Comparison of ENCODE assay signal across 19 cellular contexts in genomic region chr4:62490635-62491034, GRCh38.
DNase-seq lines count a peak whose midpoint lies in the region; ATAC-seq, FAIRE-seq and TF ChIP-seq lines count a peak whose summit lies in the region.
"Had no signal": no experiment of that assay in that cellular context is flagged by ENCODE, and none has a peak within 500 bp of the region (broad histone marks: within the 10 kb centered on the region; RNA-seq: fewer than 3 reads in every experiment).

No MANE protein-coding gene starts in this region.

- in situ Hi-C loops in GM12878 (cut with MboI): no loop called here

- TF ChIP-seq POLR2A in GM12878 (IDR thresholded peaks at IDR 0.05; ENCODE audit: low read depth, low read length): no peak

- TF ChIP-seq CTCF in GM12878 (IDR thresholded peaks at IDR 0.05 in 2 of 3, conservative IDR thresholded peaks at IDR 0.05 in 1 of 3; ENCODE audit: control insufficient read depth in 2 of 3, extremely low read depth in 1 of 3, insufficient read depth in 1 of 3, low read depth in 3 of 3, low read length in 3 of 3) (no peak), colonic mucosa (IDR thresholded peaks at IDR 0.05) (no peak)

- H2AFZ ChIP-seq in GM12878 (ENCODE audit: control insufficient read depth, low read depth, low read length): no peak overlapping the region

- no TSS peak for BruUV-seq in GM12878 (replicated peaks; lab: Mats Ljungman, UMichigan)

- H3K36me3 Mint-ChIP-seq in activated CD4-positive, alpha-beta memory T cell treated with anti-CD3 and anti-CD28 coated beads for 36 hours: no peaks in the 10 kb centered on the region
- H3K36me3 Mint-ChIP-seq: CD8-positive, alpha-beta T cell had no signal

- H3K36me3 ChIP-seq in GM12878 (ENCODE audit: control insufficient read depth in 2 of 2, insufficient read depth in 2 of 2, low read length in 1 of 2) (no peaks in the 10 kb centered on the region), colonic mucosa (no peaks in the 10 kb centered on the region)
- H3K36me3 ChIP-seq: BE2C had no signal

- POLR2A ChIA-PET in GM12878 (lab: Charles Lee): no interaction called here
- POLR2A ChIA-PET in activated CD4-positive, alpha-beta memory T cell treated with anti-CD3 and anti-CD28 coated beads for 36 hours (lab: Charles Lee): no interaction called here

- no peak for ATAC-seq in GM12878
- ATAC-seq: A549; CD8-positive, alpha-beta T cell; HepG2 had no signal

- H3K27ac Mint-ChIP-seq in activated CD4-positive, alpha-beta memory T cell treated with anti-CD3 and anti-CD28 coated beads for 36 hours: no peak overlapping the region
- H3K27ac Mint-ChIP-seq: CD8-positive, alpha-beta T cell; HFFc6 had no signal

- H3K4me1 Mint-ChIP-seq in activated CD4-positive, alpha-beta memory T cell treated with anti-CD3 and anti-CD28 coated beads for 36 hours (ENCODE audit: low read depth): no peaks in the 10 kb centered on the region

- H4K20me1 ChIP-seq in GM12878 (ENCODE audit: control insufficient read depth, insufficient read depth): no peaks in the 10 kb centered on the region

- FAIRE-seq in GM12878 (lab: Jason Lieb, UNC) (no peak), urothelium cell line (lab: Jason Lieb, UNC) (no peak)
- FAIRE-seq: A549, D721Med, HepG2 had no signal

- SMC1A ChIA-PET in GM12878 (lab: Charles Lee; ENCODE audit: uncharacterized antibody, unreplicated experiment): interaction anchor here (1.5 kb wide), 1 partner anchor 10 kb away, joined by 6 read pairs; no protein-coding TSS in a partner anchor

- TF ChIP-seq RAD21 in GM12878 (IDR thresholded peaks at IDR 0.05; ENCODE audit: insufficient read depth, low read depth, low read length): no peak

- TF ChIP-seq EP300 in GM12878 (IDR thresholded peaks at IDR 0.05; ENCODE audit: borderline replicate concordance in 1 of 2, control insufficient read depth in 1 of 2, low read depth in 2 of 2, low read length in 2 of 2): no peak

- H3K4me3 ChIP-seq in GM12878: no peak overlapping the region
- no peak overlapping the region for H3K4me3 ChIP-seq in colonic mucosa
- H3K4me3 ChIP-seq: A549 had no signal

- H3K27ac ChIP-seq in GM12878 (ENCODE audit: control insufficient read depth, insufficient read depth): no peak overlapping the region
- H3K27ac ChIP-seq in colonic mucosa: no peak overlapping the region
- H3K27ac ChIP-seq: A549, C4-2B had no signal

- H3K27me3 Mint-ChIP-seq in activated CD4-positive, alpha-beta memory T cell treated with anti-CD3 and anti-CD28 coated beads for 36 hours: no peaks in the 10 kb centered on the region

- H3K4me1 ChIP-seq in GM12878 (ENCODE audit: control insufficient read depth, insufficient read depth, low read length) (no peaks in the 10 kb centered on the region), colonic mucosa (no peaks in the 10 kb centered on the region)
- H3K4me1 ChIP-seq: A549, BE2C had no signal

- peak; percentile 20 for DNase-seq in NCI-H226
- DNase-seq in GM12878 (ENCODE audit: low read depth, low spot score): no peak
- DNase-seq in kidney glomerular epithelial cell (lab: John Stamatoyannopoulos, UW): peak; percentile 5
- peak; percentile 39 for DNase-seq in urothelium cell line (ENCODE audit: low spot score)
- DNase-seq in DMS153 treated with DMSO at 0.1 percent for 48 hours (lab: John Stamatoyannopoulos, UW; ENCODE audit: unreplicated experiment): no peak
- no peak for DNase-seq in colonic mucosa
- no peak for DNase-seq in activated CD4-positive, alpha-beta memory T cell treated with anti-CD3 and anti-CD28 coated beads for 36 hours
- DNase-seq: BE2C; CD8-positive, alpha-beta T cell; COR-L47; DMS153; DND-41; GDM1; HCEC 1CT; HFFc6 had no signal

- no peaks in the 10 kb centered on the region for H3K9me3 ChIP-seq in GM12878 (replicated peaks; ENCODE audit: control insufficient read depth, insufficient read depth, low read length)
- no peaks in the 10 kb centered on the region for H3K9me3 ChIP-seq in colonic mucosa
- H3K9me3 ChIP-seq: A549, BE2C had no signal

- H3K9ac ChIP-seq in GM12878 (ENCODE audit: control insufficient read depth, insufficient read depth, low read length) (no peak overlapping the region), colonic mucosa (ENCODE audit: low read depth in 2 of 2, low read length in 2 of 2) (no peak overlapping the region)

- H3K9me3 Mint-ChIP-seq in activated CD4-positive, alpha-beta memory T cell treated with anti-CD3 and anti-CD28 coated beads for 36 hours: peaks cover 2% of the 10 kb centered on the region

- WGBS in GM12878 (ENCODE audit: insufficient coverage, insufficient replicate concordance, low lambda C conversion rate, missing lambda C conversion rate): 32% methylated on average over 1 of the region's 1 CpG

- no peaks in the 10 kb centered on the region for H3K79me2 ChIP-seq in GM12878 (ENCODE audit: control insufficient read depth, insufficient read depth, low read length)

- CTCF ChIA-PET in GM12878 (lab: Yijun Ruan, JAX): no interaction called here
- CTCF ChIA-PET in activated CD4-positive, alpha-beta memory T cell treated with anti-CD3 and anti-CD28 coated beads for 36 hours (lab: Charles Lee): no interaction called here

- no peak overlapping the region for H3K4me3 Mint-ChIP-seq in activated CD4-positive, alpha-beta memory T cell treated with anti-CD3 and anti-CD28 coated beads for 36 hours
- H3K4me3 Mint-ChIP-seq: CD8-positive, alpha-beta T cell; HFFc6 had no signal

- no peak overlapping the region for H3K4me2 ChIP-seq in GM12878 (ENCODE audit: control insufficient read depth, insufficient read depth)
- H3K4me2 ChIP-seq: A549 had no signal

- intact Hi-C loops in GM12878 (cut with micrococcal nuclease; ENCODE audit: unreplicated experiment) (no loop called here), colonic mucosa (cut with DNase I) (no loop called here)
- intact Hi-C loops in activated CD4-positive, alpha-beta memory T cell treated with anti-CD3 and anti-CD28 coated beads for 36 hours (cut with micrococcal nuclease): no loop called here

- RAD21 ChIA-PET in GM12878 (lab: Charles Lee; ENCODE audit: unreplicated experiment): no interaction called here

- H3K27me3 ChIP-seq in GM12878 (replicated peaks in 1 of 2; ENCODE audit: control insufficient read depth in 2 of 2, insufficient read depth in 2 of 2, low read length in 1 of 2) (no peaks in the 10 kb centered on the region), colonic mucosa (no peaks in the 10 kb centered on the region)
- H3K27me3 ChIP-seq: BE2C had no signal

TF ChIP-seq in GM12878, 131 proteins besides CTCF, POLR2A, EP300 and RAD21:
- TF ChIP-seq STAT1 (conservative IDR thresholded peaks at IDR 0.05): no peak
- peak; percentile 44; the same call in 1 of the 2 replicates for TF ChIP-seq RUNX3 (IDR thresholded peaks at IDR 0.05; ENCODE audit: low read length)

Comparison
In these comparisons a context has a peak if more than half of its experiments do, and no peak if none do; other contexts are left out.
1. DNase-seq: peak in NCI-H226 (single experiment), kidney glomerular epithelial cell (single experiment) and urothelium cell line (single experiment); none in GM12878 (single experiment), DMS153 treated with DMSO at 0.1 percent for 48 hours (single experiment), colonic mucosa (single experiment) and activated CD4-positive, alpha-beta memory T cell treated with anti-CD3 and anti-CD28 coated beads for 36 hours (single experiment).